12 cellular contexts compared by ENCODE assay signal in genomic region chr1:5493708-5494390, GRCh38.
"Had no signal": no experiment of that assay in that cellular context is flagged by ENCODE, and none has a peak within 500 bp of the region (broad histone marks: within the 10 kb centered on the region; RNA-seq: fewer than 3 reads in every experiment).

No MANE protein-coding gene starts in this region.

- ATAC-seq: activated naive CD8-positive, alpha-beta T cell treated with anti-CD3 and anti-CD28 coated beads, Interleukin-2, amount 50 U/mL, for 24 hours; activated T-helper 17 cell treated with anti-CD3 and anti-CD28 coated beads, Interleukin-2, amount 50 U/mL, for 72 hours; left lung; naive thymus-derived CD8-positive, alpha-beta T cell; stimulated activated memory B cell treated with anti-CD40 and anti-IgM and Interleukin-4, amounts not matched to agents 10 μg/mL and 1 μg/mL and 100 μg/mL, for 72 hours; upper lobe of right lung had no signal

- DNase-seq: activated CD4-positive, alpha-beta T cell treated with anti-CD3 and anti-CD28 coated beads, Interleukin-2, amount 50 U/mL, for 1 hour; activated naive CD4-positive, alpha-beta T cell treated with anti-CD3 and anti-CD28 coated beads for 36 hours; activated naive CD8-positive, alpha-beta T cell treated with anti-CD3 and anti-CD28 coated beads, Interleukin-2, amount 50 U/mL, for 24 hours; activated T-cell treated with anti-CD3 and anti-CD28 coated beads for 4 hours; kidney; left lung; mammary epithelial cell; upper lobe of right lung had no signal

- H3K9me3 ChIP-seq: left lung, upper lobe of right lung had no signal

- H3K4me3 ChIP-seq: hepatocyte, left lung, upper lobe of right lung had no signal

- H3K36me3 Mint-ChIP-seq: naive thymus-derived CD8-positive, alpha-beta T cell; stimulated activated memory B cell treated with anti-CD40 and anti-IgM and Interleukin-4, amounts not matched to agents 10 μg/mL and 1 μg/mL and 100 μg/mL, for 72 hours had no signal

- H3K4me3 Mint-ChIP-seq: activated naive CD4-positive, alpha-beta T cell treated with anti-CD3 and anti-CD28 coated beads for 36 hours; activated naive CD8-positive, alpha-beta T cell treated with anti-CD3 and anti-CD28 coated beads, Interleukin-2, amount 50 U/mL, for 24 hours; activated T-helper 17 cell treated with anti-CD3 and anti-CD28 coated beads, Interleukin-2, amount 50 U/mL, for 72 hours; naive thymus-derived CD8-positive, alpha-beta T cell; stimulated activated memory B cell treated with anti-CD40 and anti-IgM and Interleukin-4, amounts not matched to agents 10 μg/mL and 1 μg/mL and 100 μg/mL, for 72 hours had no signal

- H3K27ac Mint-ChIP-seq: activated naive CD4-positive, alpha-beta T cell treated with anti-CD3 and anti-CD28 coated beads for 36 hours; activated naive CD8-positive, alpha-beta T cell treated with anti-CD3 and anti-CD28 coated beads, Interleukin-2, amount 50 U/mL, for 24 hours; activated T-helper 17 cell treated with anti-CD3 and anti-CD28 coated beads, Interleukin-2, amount 50 U/mL, for 72 hours; naive thymus-derived CD8-positive, alpha-beta T cell; stimulated activated memory B cell treated with anti-CD40 and anti-IgM and Interleukin-4, amounts not matched to agents 10 μg/mL and 1 μg/mL and 100 μg/mL, for 72 hours had no signal

- H3K27ac ChIP-seq: hepatocyte, left lung, upper lobe of right lung had no signal

- H3K9me3 Mint-ChIP-seq: activated naive CD4-positive, alpha-beta T cell treated with anti-CD3 and anti-CD28 coated beads for 36 hours; activated naive CD8-positive, alpha-beta T cell treated with anti-CD3 and anti-CD28 coated beads, Interleukin-2, amount 50 U/mL, for 24 hours; activated T-helper 17 cell treated with anti-CD3 and anti-CD28 coated beads, Interleukin-2, amount 50 U/mL, for 72 hours; stimulated activated memory B cell treated with anti-CD40 and anti-IgM and Interleukin-4, amounts not matched to agents 10 μg/mL and 1 μg/mL and 100 μg/mL, for 72 hours had no signal

- H3K4me1 ChIP-seq: left lung, upper lobe of right lung had no signal

- H3K36me3 ChIP-seq: left lung, upper lobe of right lung had no signal

- H3K4me1 Mint-ChIP-seq: activated naive CD8-positive, alpha-beta T cell treated with anti-CD3 and anti-CD28 coated beads, Interleukin-2, amount 50 U/mL, for 24 hours; activated T-helper 17 cell treated with anti-CD3 and anti-CD28 coated beads, Interleukin-2, amount 50 U/mL, for 72 hours; naive thymus-derived CD8-positive, alpha-beta T cell; stimulated activated memory B cell treated with anti-CD40 and anti-IgM and Interleukin-4, amounts not matched to agents 10 μg/mL and 1 μg/mL and 100 μg/mL, for 72 hours had no signal
